Comparison of ENCODE assay signal across 22 cellular contexts in the genomic region with DNA sequence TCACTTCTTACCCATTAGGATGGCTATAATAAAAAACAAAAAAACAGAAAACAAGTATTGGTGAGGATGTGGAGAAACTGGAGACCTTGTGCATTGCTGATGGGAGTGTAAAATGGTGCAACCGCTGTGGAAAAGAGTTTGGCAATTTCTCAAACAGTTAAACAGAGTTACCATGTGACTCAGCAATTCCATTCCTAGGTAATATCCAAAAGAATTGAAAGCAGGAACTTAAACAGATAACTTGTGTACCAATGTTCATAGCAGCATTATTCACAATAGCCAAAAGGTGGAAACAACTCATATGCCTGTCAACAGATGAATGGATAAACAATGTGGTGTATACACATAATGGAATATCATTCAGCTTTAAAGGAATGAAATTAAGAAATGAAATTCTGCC. TPM values are rescaled to one million over a fixed set of nuclear protein-coding genes. Genes with fewer than 3 reads are reported as not detected.
DNase-seq lines count a peak whose midpoint lies in the region; ATAC-seq, FAIRE-seq and TF ChIP-seq lines count a peak whose summit lies in the region.
"Had no signal": no experiment of that assay in that cellular context is flagged by ENCODE, and none has a peak within 500 bp of the region (broad histone marks: within the 10 kb centered on the region; RNA-seq: fewer than 3 reads in every experiment).

No MANE protein-coding gene starts in this region.

- no peak overlapping the region for H3K4me3 ChIP-seq in Panc1 (ENCODE audit: low read depth in 2 of 2, low read length in 2 of 2)
- H3K4me3 ChIP-seq: BLaER1, MG63, SJSA1, tibial nerve had no signal

- no peaks in the 10 kb centered on the region for H3K9me3 Mint-ChIP-seq in progenitor cell of endocrine pancreas (ENCODE audit: low read depth)
- H3K9me3 Mint-ChIP-seq: T-helper 1 cell treated with Interleukin-12 subunit alpha and Interleukin-12 subunit beta and Interleukin-4 antibody, amounts not matched to agents 30 μg/mL and 1 μg/mL, for 36 hours had no signal

- H3K27ac ChIP-seq in Panc1 (ENCODE audit: low read length) = no peak overlapping the region
- H3K27ac ChIP-seq: BLaER1, parathyroid adenoma, SJSA1, tibial nerve had no signal

- no peak for DNase-seq in H54 (ENCODE audit: insufficient read length, low spot score)
- DNase-seq in Panc1 (ENCODE audit: low read depth, low spot score) = no peak
- DNase-seq in fibroblast of gingiva (ENCODE audit: low read depth) = peak; percentile 34
- peak; percentile 29 to 38 for DNase-seq in lung microvascular endothelial cell (ENCODE audit: low read depth in 2 of 2)
- no peak for DNase-seq in islet precursor cell
- DNase-seq in progenitor cell of endocrine pancreas (ENCODE audit: low spot score, unreplicated experiment) = no peak
- DNase-seq: amygdala; GOT3; left ventricle myocardium superior; NCI-H1694; NCI-H748 treated with DMSO at 0.1 percent for 48 hours; OCI-M1; stimulated activated naive CD4-positive, alpha-beta T cell treated with Interleukin-2 at 50 U/mL for 16 hours had no signal

- POLR2A ChIA-PET in Panc1 (lab: Charles Lee) = no interaction called here

- no peak for TF ChIP-seq CTCF in Panc1 (IDR thresholded peaks at IDR 0.05)
- no peak for TF ChIP-seq CTCF in progenitor cell of endocrine pancreas (IDR thresholded peaks at IDR 0.05; ENCODE audit: unreplicated experiment)

- no peaks in the 10 kb centered on the region for H3K27me3 ChIP-seq in Panc1 (ENCODE audit: control insufficient read depth, insufficient read depth, low read length)
- H3K27me3 ChIP-seq: BLaER1, MG63, SJSA1, tibial nerve had no signal

- ATAC-seq in Panc1 (no peak), HG03460 (IDR thresholded peaks at IDR 0.05; ENCODE audit: unreplicated experiment) (no peak)
- ATAC-seq: left ventricle myocardium superior had no signal

- BruUV-seq in Panc1 (replicated peaks; lab: Mats Ljungman, UMichigan) = TSS peak; percentile 13

- TF ChIP-seq POLR2A in H54 (IDR thresholded peaks at IDR 0.05; ENCODE audit: low read depth, low read length) = no peak

- H3K36me3 ChIP-seq in Panc1 (ENCODE audit: control insufficient read depth, insufficient read depth, low read length) = peaks cover 40% of the 10 kb centered on the region

- H3K4me1 ChIP-seq in Panc1 (ENCODE audit: control insufficient read depth, insufficient read depth, low read length) = no peaks in the 10 kb centered on the region
- H3K4me1 ChIP-seq: BLaER1, tibial nerve had no signal

- no peak overlapping the region for H3K27ac Mint-ChIP-seq in progenitor cell of endocrine pancreas
- H3K27ac Mint-ChIP-seq: T-helper 1 cell treated with Interleukin-12 subunit alpha and Interleukin-12 subunit beta and Interleukin-4 antibody, amounts not matched to agents 30 μg/mL and 1 μg/mL, for 36 hours had no signal

- H3K9me3 ChIP-seq in Panc1 (ENCODE audit: control insufficient read depth, insufficient read depth, low read depth, low read length) = no peaks in the 10 kb centered on the region
- H3K9me3 ChIP-seq: BLaER1, MG63, SJSA1, tibial nerve had no signal

- no peaks in the 10 kb centered on the region for H3K27me3 Mint-ChIP-seq in progenitor cell of endocrine pancreas

- no peak overlapping the region for H3K4me3 Mint-ChIP-seq in progenitor cell of endocrine pancreas (ENCODE audit: low read depth)
- H3K4me3 Mint-ChIP-seq: T-helper 1 cell treated with Interleukin-12 subunit alpha and Interleukin-12 subunit beta and Interleukin-4 antibody, amounts not matched to agents 30 μg/mL and 1 μg/mL, for 36 hours had no signal

- FAIRE-seq in H54 (lab: Jason Lieb, UNC) = peak; percentile 72
- FAIRE-seq: D721Med, GM19239 had no signal

- CTCF ChIA-PET in Panc1 (lab: Charles Lee) = interaction anchor here (0.6 kb wide), 1 partner anchor 289 kb away, joined by 3 read pairs; no protein-coding TSS in a partner anchor

- peaks cover 24% of the 10 kb centered on the region for H3K36me3 Mint-ChIP-seq in progenitor cell of endocrine pancreas (ENCODE audit: insufficient read depth)

- in situ Hi-C loops in Panc1 (cut with HindIII; ENCODE audit: low pct_unique_long_range_greater_than_20kb, low sequenced_read_pairs) = no loop called here

- H3K4me1 Mint-ChIP-seq in progenitor cell of endocrine pancreas (ENCODE audit: low read depth) = no peaks in the 10 kb centered on the region

- intact Hi-C loops in Panc1 (cut with micrococcal nuclease; ENCODE audit: unreplicated experiment) = no loop called here

RNA-seq across cellular contexts. Expression of a gene that starts 28.9 kb away (rescaled TPM):
- total RNA-seq in Panc1 (2021; ENCODE audit: unreplicated experiment) = 70.4 TPM
- polyA plus RNA-seq in Panc1 (2012; ENCODE audit: insufficient read length) = 7.5 TPM
- 23.5 and 30.8 TPM in 2 replicates for total RNA-seq in lung microvascular endothelial cell
- 84.0 and 93.0 TPM in 2 replicates for total RNA-seq in progenitor cell of endocrine pancreas

Comparison
In these comparisons a context has a peak if more than half of its experiments do, and no peak if none do; other contexts are left out.
1. DNase-seq: peak in fibroblast of gingiva (single experiment) and lung microvascular endothelial cell (2 of 2); none in H54 (single experiment), Panc1 (single experiment), islet precursor cell (single experiment) and progenitor cell of endocrine pancreas (single experiment).